ENCODE assay signal across 12 cellular contexts in the genomic region with DNA sequence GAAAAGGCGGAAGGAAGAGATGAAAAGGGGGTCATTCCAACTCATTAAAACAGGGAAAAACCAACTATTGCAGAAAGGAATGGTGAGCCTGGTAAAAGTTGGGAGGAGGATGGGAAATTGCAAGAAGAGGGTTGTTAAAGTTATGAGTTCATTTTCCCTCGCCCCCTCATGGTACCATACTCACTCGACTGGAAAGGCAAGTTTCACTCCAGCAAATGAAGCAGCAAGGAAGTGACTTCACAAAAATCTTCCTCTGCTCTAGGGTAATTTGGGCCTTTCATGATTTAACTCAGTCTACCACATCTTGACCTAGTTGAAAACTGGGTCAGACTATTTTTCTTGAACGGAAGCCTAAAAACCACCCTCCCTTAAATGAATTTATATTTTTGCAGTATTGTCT. TPM values are rescaled to one million over a fixed set of nuclear protein-coding genes. Genes with fewer than 3 reads are reported as not detected.
DNase-seq lines count a peak whose midpoint lies in the region; ATAC-seq, FAIRE-seq and TF ChIP-seq lines count a peak whose summit lies in the region.
"Had no signal": no experiment of that assay in that cellular context is flagged by ENCODE, and none has a peak within 500 bp of the region (broad histone marks: within the 10 kb centered on the region; RNA-seq: fewer than 3 reads in every experiment).

No MANE protein-coding gene starts in this region.

- H2BK15ac ChIP-seq in mesendoderm (replicated peaks; ENCODE audit: low read depth): no peak overlapping the region

- FAIRE-seq in GM18507 (lab: Jason Lieb, UNC): peak; percentile 73

- TF ChIP-seq CTCF in PC-3 (conservative IDR thresholded peaks at IDR 0.05; ENCODE audit: low read depth, low read length): no peak

- H4K20me1 ChIP-seq in PC-3 (ENCODE audit: low read length): no peaks in the 10 kb centered on the region

- POLR2A ChIA-PET in PC-3 (lab: Charles Lee; ENCODE audit: unreplicated experiment): no interaction called here

- peak overlapping the region; percentile 39; the same call in 1 of the 2 replicates for H3K9ac ChIP-seq in PC-3 (ENCODE audit: low read length)
- no peak overlapping the region for H3K9ac ChIP-seq in mesendoderm (ENCODE audit: low read length)

- BruUV-seq in PC-3 (replicated peaks; lab: Mats Ljungman, UMichigan): no TSS peak

- H3K4ac ChIP-seq in mesendoderm (ENCODE audit: low read depth, low read length): no peak overlapping the region

- H3K18ac ChIP-seq in mesendoderm (ENCODE audit: low read length): no peak overlapping the region

- no peaks in the 10 kb centered on the region for H3K27me3 ChIP-seq in PC-3 (ENCODE audit: low read length)
- H3K27me3 ChIP-seq in mesendoderm (ENCODE audit: insufficient read depth, low read length, poor library complexity): no peaks in the 10 kb centered on the region
- H3K27me3 ChIP-seq in HAP-1 (ENCODE audit: low read depth): no peaks in the 10 kb centered on the region
- H3K27me3 ChIP-seq: Peyer's patch had no signal

- H3K79me2 ChIP-seq in PC-3 (ENCODE audit: low read length): no peaks in the 10 kb centered on the region
- H3K79me2 ChIP-seq in mesendoderm (ENCODE audit: control insufficient read depth, insufficient read depth, low read length): no peaks in the 10 kb centered on the region

- no peaks in the 10 kb centered on the region for H3K36me3 ChIP-seq in PC-3 (ENCODE audit: low read depth, low read length)
- H3K36me3 ChIP-seq in mesendoderm (ENCODE audit: control insufficient read depth, insufficient read depth, low read length): no peaks in the 10 kb centered on the region
- no peaks in the 10 kb centered on the region for H3K36me3 ChIP-seq in HAP-1 (replicated peaks)
- H3K36me3 ChIP-seq: Peyer's patch had no signal

- H3F3A ChIP-seq in PC-3 (ENCODE audit: low read length, unreplicated experiment): no peaks in the 10 kb centered on the region

- H3K79me1 ChIP-seq in mesendoderm (ENCODE audit: low read length): no peaks in the 10 kb centered on the region

- DNase-seq in GM18507 (ENCODE audit: extremely low spot score, insufficient read length, low read depth) (no peak), PC-3 (peak; percentile 60), mesendoderm (peak; percentile 45), RKO (ENCODE audit: low spot score) (no peak), AG08396 (ENCODE audit: low spot score) (no peak), HAP-1 (ENCODE audit: low spot score in 2 of 2) (no peak)
- DNase-seq: activated CD4-positive, alpha-beta T cell treated with anti-CD3 and anti-CD28 coated beads for 48 hours; GDM1; MM.1S; Peyer's patch; stimulated activated naive CD8-positive, alpha-beta T cell treated with anti-CD3 and anti-CD28 coated beads, Interleukin-15, amount 100 ng/mL, for 72 hours had no signal

- H3K56ac ChIP-seq in mesendoderm (ENCODE audit: low read length): no peak overlapping the region

- no peak overlapping the region for H4K5ac ChIP-seq in mesendoderm (ENCODE audit: low read length)

- ATAC-seq in GM21528 (IDR thresholded peaks at IDR 0.05; ENCODE audit: low FRiP score, unreplicated experiment): peak; percentile 80
- no peak for ATAC-seq in PC-3
- ATAC-seq: stimulated activated naive CD8-positive, alpha-beta T cell treated with anti-CD3 and anti-CD28 coated beads, Interleukin-15, amount 100 ng/mL, for 72 hours had no signal

- no CpG with 5 or more reads among the region's 4 CpGs for WGBS in mesendoderm (ENCODE audit: extremely low coverage, insufficient coverage, low lambda C conversion rate)

- H2BK5ac ChIP-seq in mesendoderm (ENCODE audit: low read length): no peak overlapping the region

- no peak overlapping the region for H4K8ac ChIP-seq in mesendoderm (ENCODE audit: low read depth, low read length)

- H3K4me3 ChIP-seq in PC-3 (ENCODE audit: low read length) (no peak overlapping the region), mesendoderm (ENCODE audit: low read length) (no peak overlapping the region), HAP-1 (no peak overlapping the region)
- H3K4me3 ChIP-seq: Peyer's patch had no signal

- H3K23ac ChIP-seq in mesendoderm (ENCODE audit: low read length): no peak overlapping the region

- no peak overlapping the region for H2AK5ac ChIP-seq in mesendoderm (ENCODE audit: low read length)

- no peaks in the 10 kb centered on the region for H3K9me2 ChIP-seq in PC-3 (replicated peaks; ENCODE audit: low read length)

- no peak overlapping the region for H2BK120ac ChIP-seq in mesendoderm (ENCODE audit: low read depth, low read length)

- H3K4me1 ChIP-seq in PC-3 (ENCODE audit: insufficient read depth, low read length) (peaks cover 41% of the 10 kb centered on the region), mesendoderm (ENCODE audit: control insufficient read depth, low read depth, low read length) (no peaks in the 10 kb centered on the region), HAP-1 (no peaks in the 10 kb centered on the region)
- H3K4me1 ChIP-seq: Peyer's patch had no signal

- peak overlapping the region; percentile 45; the same call in 1 of the 2 replicates for H2AFZ ChIP-seq in PC-3 (ENCODE audit: low read length)

- H3K27ac ChIP-seq in PC-3 (ENCODE audit: low read length) (peak overlapping the region; percentile 82), mesendoderm (ENCODE audit: low read depth, low read length) (no peak overlapping the region)

- CTCF ChIA-PET in PC-3 (lab: Charles Lee): no interaction called here

- intact Hi-C loops in PC-3 (cut with micrococcal nuclease): no loop called here

- no peaks in the 10 kb centered on the region for H3K9me3 ChIP-seq in PC-3 (ENCODE audit: low read length)
- H3K9me3 ChIP-seq in HAP-1: no peaks in the 10 kb centered on the region
- H3K9me3 ChIP-seq: Peyer's patch had no signal

- peak overlapping the region; percentile 64 for H3K4me2 ChIP-seq in PC-3 (ENCODE audit: low read length)
- no peak overlapping the region for H3K4me2 ChIP-seq in mesendoderm (ENCODE audit: low read length)

- in situ Hi-C loops in HAP-1 (cut with MboI; ENCODE audit: low sequenced_read_pairs): no loop called here

RNA-seq across cellular contexts. Expression of a gene that starts 22.8 kb away (rescaled TPM):
- total RNA-seq in PC-3 (2014; rRNA removed): 1.0 and 1.5 TPM in 2 replicates
- 0.49 TPM for polyA plus RNA-seq in mesendoderm (2013, experiment 1 of 2)
- 0.52 TPM for polyA plus RNA-seq in mesendoderm (2013, experiment 2 of 2)
- total RNA-seq: Peyer's patch had no signal

RNA-seq across cellular contexts. Expression of a gene that starts 34.9 kb away (rescaled TPM):
- 1.7 and 1.8 TPM in 2 replicates for total RNA-seq in PC-3 (2014; rRNA removed)
- polyA plus RNA-seq in mesendoderm (2013, experiment 1 of 2): 0.13 TPM
- 0.20 TPM for polyA plus RNA-seq in mesendoderm (2013, experiment 2 of 2)

Comparison
In these comparisons a context has a peak if more than half of its experiments do, and no peak if none do; other contexts are left out.
1. DNase-seq: peak in PC-3 (single experiment) and mesendoderm (single experiment); none in GM18507 (single experiment), RKO (single experiment), AG08396 (single experiment) and HAP-1 (0 of 2).